8 cellular contexts compared by ENCODE assay signal in the genomic region with DNA sequence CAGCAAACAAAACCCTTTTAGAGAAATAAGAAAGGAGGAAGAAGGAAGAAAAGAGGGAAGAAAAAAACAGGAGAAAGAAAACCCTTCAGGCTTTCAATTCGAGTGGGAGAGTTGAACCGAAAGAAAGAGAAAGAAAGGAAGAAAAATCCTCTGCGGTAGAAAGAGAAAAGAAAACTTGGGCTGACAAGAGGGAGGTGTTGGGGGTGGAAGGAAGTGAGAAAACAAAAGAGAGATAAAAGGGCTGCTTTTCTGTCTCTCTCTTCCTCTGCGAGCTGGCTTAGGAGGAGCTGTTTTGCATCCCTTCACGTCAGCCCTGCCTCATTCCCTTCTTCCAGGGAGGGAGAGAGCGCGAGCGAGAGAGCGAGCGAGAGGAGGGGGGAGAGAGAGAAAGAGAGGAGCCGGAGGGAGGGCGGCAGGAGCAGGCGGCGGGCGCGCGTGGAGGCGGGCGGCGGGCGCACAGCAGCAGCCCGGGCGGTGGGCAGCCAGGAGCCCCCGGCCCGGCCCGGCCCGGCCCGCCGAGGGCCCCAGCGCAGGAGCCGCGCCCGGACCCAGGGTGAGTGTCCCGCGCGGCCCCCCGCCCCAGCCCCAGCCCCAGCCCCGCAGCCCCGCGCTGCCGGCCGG. TPM values are rescaled to one million over a fixed set of nuclear protein-coding genes. Genes with fewer than 3 reads are reported as not detected.
DNase-seq lines count a peak whose midpoint lies in the region; ATAC-seq and TF ChIP-seq lines count a peak whose summit lies in the region.

A gene with protein sequence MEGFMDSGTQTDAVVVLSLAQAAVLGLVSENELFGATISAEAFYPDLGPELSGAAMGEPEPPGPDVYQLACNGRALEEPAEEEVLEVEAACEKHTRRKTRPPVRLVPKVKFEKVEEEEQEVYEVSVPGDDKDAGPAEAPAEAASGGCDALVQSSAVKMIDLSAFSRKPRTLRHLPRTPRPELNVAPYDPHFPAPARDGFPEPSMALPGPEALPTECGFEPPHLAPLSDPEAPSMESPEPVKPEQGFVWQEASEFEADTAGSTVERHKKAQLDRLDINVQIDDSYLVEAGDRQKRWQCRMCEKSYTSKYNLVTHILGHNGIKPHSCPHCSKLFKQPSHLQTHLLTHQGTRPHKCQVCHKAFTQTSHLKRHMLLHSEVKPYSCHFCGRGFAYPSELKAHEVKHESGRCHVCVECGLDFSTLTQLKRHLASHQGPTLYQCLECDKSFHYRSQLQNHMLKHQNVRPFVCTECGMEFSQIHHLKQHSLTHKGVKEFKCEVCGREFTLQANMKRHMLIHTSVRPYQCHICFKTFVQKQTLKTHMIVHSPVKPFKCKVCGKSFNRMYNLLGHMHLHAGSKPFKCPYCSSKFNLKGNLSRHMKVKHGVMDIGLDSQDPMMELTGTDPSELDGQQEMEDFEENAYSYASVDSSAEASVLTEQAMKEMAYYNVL (plus strand): TSS at position 263 of the 621 bp plus-strand sequence. CDS start 65,814 bp downstream, outside the sequence.

- H3K9me3 ChIP-seq in T-helper 17 cell (ENCODE audit: control insufficient read depth, low read length, poor library complexity, severe bottlenecking), result no peaks in the 10 kb centered on the region

- peak within 1 kb of the TSS; percentile 96 for H3K27ac Mint-ChIP-seq in T-helper 17 cell

- no peak for DNase-seq in AG09309 (ENCODE audit: low read depth)
- DNase-seq in GM13977 (ENCODE audit: low spot score), result peak; percentile 87
- peak in 2 of 3 donors; percentile 19 to 24 for DNase-seq in T-helper 17 cell
- no peak for DNase-seq in kidney epithelial cell (ENCODE audit: low read depth)

- ATAC-seq in T-helper 17 cell, result peak; percentile 36
- no peak for ATAC-seq in HG03457 (IDR thresholded peaks at IDR 0.05; ENCODE audit: unreplicated experiment)

- H3K4me3 Mint-ChIP-seq in T-helper 17 cell, result peak within 1 kb of the TSS; percentile 98

- no peaks in the 10 kb centered on the region for H3K27me3 Mint-ChIP-seq in T-helper 17 cell

- H3K4me3 ChIP-seq in AG09309 (ENCODE audit: control insufficient read depth, low read depth, low read length) (peak within 1 kb of the TSS; percentile 51), kidney epithelial cell (ENCODE audit: low read depth, low read length) (peak within 1 kb of the TSS; percentile 56), skin epidermis (peak within 1 kb of the TSS; percentile 69 to 93 (median 77))

- no peaks in the 10 kb centered on the region for H3K36me3 ChIP-seq in kidney epithelial cell (ENCODE audit: control insufficient read depth, insufficient read depth, low read length)

- peaks cover 41% of the 10 kb centered on the region for H3K4me1 Mint-ChIP-seq in T-helper 17 cell

- in situ Hi-C loops in GM13977 (cut with MboI; ENCODE audit: low pct_unique_long_range_greater_than_20kb, low sequenced_read_pairs, unreplicated experiment), result no loop called here

- TF ChIP-seq CTCF in AG09309 (IDR thresholded peaks at IDR 0.05; ENCODE audit: control insufficient read depth, insufficient read depth, low read depth, low read length, missing control alignments) (no peak), GM13977 (IDR thresholded peaks at IDR 0.05; ENCODE audit: extremely low read depth, insufficient read depth, missing control alignments) (no peak), kidney epithelial cell (IDR thresholded peaks at IDR 0.05; ENCODE audit: insufficient read depth, low read length, poor library complexity, severe bottlenecking) (no peak)

- H3K36me3 Mint-ChIP-seq in T-helper 17 cell (ENCODE audit: low read depth), result peaks cover 8% of the 10 kb centered on the region

- TF ChIP-seq RAD21 in Ishikawa (IDR thresholded peaks at IDR 0.05; ENCODE audit: low read depth), result no peak

- H3K27ac ChIP-seq in cingulate gyrus (ENCODE audit: low read depth, low read length), result peak within 1 kb of the TSS; percentile 72
- peak within 1 kb of the TSS; percentile 94 to 99 (median 98) for H3K27ac ChIP-seq in skin epidermis

- TF ChIP-seq EP300 in Ishikawa (IDR thresholded peaks at IDR 0.05; ENCODE audit: borderline replicate concordance), result no peak

- no peaks in the 10 kb centered on the region for H3K27me3 ChIP-seq in kidney epithelial cell (ENCODE audit: control insufficient read depth, insufficient read depth, low read length)

TF ChIP-seq in Ishikawa, 13 proteins besides CTCF, POLR2A, EP300 and RAD21:
- TF ChIP-seq CEBPB (IDR thresholded peaks at IDR 0.05) (no peak), EGR1 (IDR thresholded peaks at IDR 0.05) (no peak), TEAD4 (IDR thresholded peaks at IDR 0.05) (no peak), NFIC (IDR thresholded peaks at IDR 0.05) (no peak), CREB1 (IDR thresholded peaks at IDR 0.05; ENCODE audit: low read depth) (no peak), FOXM1 (IDR thresholded peaks at IDR 0.05; ENCODE audit: borderline replicate concordance, low read depth) (no peak), ZBTB7A (IDR thresholded peaks at IDR 0.05; ENCODE audit: low read depth) (peak; percentile 68; the same call in 1 of the 2 replicates), TAF1 (IDR thresholded peaks at IDR 0.05; ENCODE audit: low read depth) (0 out of 2 replicates have a peak, but pooled peaks have one; percentile 6), YY1 (IDR thresholded peaks at IDR 0.05; ENCODE audit: low read depth) (no peak), TCF12 (IDR thresholded peaks at IDR 0.05; ENCODE audit: low read depth) (no peak)
- TF ChIP-seq, protein P1, sequence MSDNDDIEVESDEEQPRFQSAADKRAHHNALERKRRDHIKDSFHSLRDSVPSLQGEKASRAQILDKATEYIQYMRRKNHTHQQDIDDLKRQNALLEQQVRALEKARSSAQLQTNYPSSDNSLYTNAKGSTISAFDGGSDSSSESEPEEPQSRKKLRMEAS (IDR thresholded peaks at IDR 0.05), result peak; percentile 31; the same call in 1 of the 2 replicates
- TF ChIP-seq, protein P2, sequence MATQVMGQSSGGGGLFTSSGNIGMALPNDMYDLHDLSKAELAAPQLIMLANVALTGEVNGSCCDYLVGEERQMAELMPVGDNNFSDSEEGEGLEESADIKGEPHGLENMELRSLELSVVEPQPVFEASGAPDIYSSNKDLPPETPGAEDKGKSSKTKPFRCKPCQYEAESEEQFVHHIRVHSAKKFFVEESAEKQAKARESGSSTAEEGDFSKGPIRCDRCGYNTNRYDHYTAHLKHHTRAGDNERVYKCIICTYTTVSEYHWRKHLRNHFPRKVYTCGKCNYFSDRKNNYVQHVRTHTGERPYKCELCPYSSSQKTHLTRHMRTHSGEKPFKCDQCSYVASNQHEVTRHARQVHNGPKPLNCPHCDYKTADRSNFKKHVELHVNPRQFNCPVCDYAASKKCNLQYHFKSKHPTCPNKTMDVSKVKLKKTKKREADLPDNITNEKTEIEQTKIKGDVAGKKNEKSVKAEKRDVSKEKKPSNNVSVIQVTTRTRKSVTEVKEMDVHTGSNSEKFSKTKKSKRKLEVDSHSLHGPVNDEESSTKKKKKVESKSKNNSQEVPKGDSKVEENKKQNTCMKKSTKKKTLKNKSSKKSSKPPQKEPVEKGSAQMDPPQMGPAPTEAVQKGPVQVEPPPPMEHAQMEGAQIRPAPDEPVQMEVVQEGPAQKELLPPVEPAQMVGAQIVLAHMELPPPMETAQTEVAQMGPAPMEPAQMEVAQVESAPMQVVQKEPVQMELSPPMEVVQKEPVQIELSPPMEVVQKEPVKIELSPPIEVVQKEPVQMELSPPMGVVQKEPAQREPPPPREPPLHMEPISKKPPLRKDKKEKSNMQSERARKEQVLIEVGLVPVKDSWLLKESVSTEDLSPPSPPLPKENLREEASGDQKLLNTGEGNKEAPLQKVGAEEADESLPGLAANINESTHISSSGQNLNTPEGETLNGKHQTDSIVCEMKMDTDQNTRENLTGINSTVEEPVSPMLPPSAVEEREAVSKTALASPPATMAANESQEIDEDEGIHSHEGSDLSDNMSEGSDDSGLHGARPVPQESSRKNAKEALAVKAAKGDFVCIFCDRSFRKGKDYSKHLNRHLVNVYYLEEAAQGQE (IDR thresholded peaks at IDR 0.05; ENCODE audit: low read depth), result no peak
- TF ChIP-seq, protein P3, sequence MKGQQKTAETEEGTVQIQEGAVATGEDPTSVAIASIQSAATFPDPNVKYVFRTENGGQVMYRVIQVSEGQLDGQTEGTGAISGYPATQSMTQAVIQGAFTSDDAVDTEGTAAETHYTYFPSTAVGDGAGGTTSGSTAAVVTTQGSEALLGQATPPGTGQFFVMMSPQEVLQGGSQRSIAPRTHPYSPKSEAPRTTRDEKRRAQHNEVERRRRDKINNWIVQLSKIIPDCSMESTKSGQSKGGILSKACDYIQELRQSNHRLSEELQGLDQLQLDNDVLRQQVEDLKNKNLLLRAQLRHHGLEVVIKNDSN (IDR thresholded peaks at IDR 0.05), result no peak

RNA-seq across cellular contexts. Expression of the gene that starts here (rescaled TPM):
- total RNA-seq in T-helper 17 cell (10 to 100 TPM; 11.7 to 14.4 TPM), kidney epithelial cell (25.4 and 26.8 TPM in 2 replicates)

Comparison
In these comparisons a context has a peak if more than half of its experiments do, and no peak if none do; other contexts are left out.
1. DNase-seq: peak in GM13977 (single experiment) and T-helper 17 cell (2 of 3); none in AG09309 (single experiment) and kidney epithelial cell (single experiment).
2. Peak in every context shown above with its lines, with median percentiles within 50 percentile points of each other: H3K4me3 ChIP-seq.